Comparison of ENCODE assay signal across 17 cellular contexts in the genomic region with DNA sequence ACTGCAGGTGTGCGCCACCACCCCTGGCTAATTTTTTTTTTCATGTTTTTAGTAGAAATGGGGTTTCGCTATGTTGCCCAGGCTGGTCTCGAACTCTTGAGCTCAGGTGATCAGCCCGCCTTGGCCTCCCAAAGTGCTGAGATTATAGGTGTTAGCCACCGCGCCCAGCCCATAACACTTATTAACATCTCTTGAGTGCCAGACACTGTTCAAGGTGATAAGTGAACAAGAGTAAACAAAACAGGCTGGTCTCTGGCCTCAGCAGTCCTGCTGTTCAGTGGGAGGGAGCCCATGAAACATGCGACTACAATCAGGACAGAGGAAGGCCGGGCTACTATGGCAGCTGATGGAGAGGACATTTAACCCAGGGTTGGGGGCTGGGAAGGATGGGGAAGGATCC. TPM values are rescaled to one million over a fixed set of nuclear protein-coding genes. Genes with fewer than 3 reads are reported as not detected.
A peak's percentile ranks its signal among the peaks of the same experiment; 100 is the strongest.
DNase-seq lines count a peak whose midpoint lies in the region; ATAC-seq, FAIRE-seq and TF ChIP-seq lines count a peak whose summit lies in the region.
"Had no signal": no experiment of that assay in that cellular context is flagged by ENCODE, and none has a peak within 500 bp of the region (broad histone marks: within the 10 kb centered on the region; RNA-seq: fewer than 3 reads in every experiment).

No MANE protein-coding gene starts in this region.

- no peak for FAIRE-seq in pancreas (lab: Jason Lieb, UNC)
- FAIRE-seq: GM12892, GM18507, H1 had no signal

- 63 to 70% methylated on average over 8 of the region's 8 CpGs for WGBS in pancreas, 2 donors

- intact Hi-C loops in pancreas (cut with DNase I) = no loop called here

- H3K27me3 ChIP-seq in pancreas = no peaks in the 10 kb centered on the region
- H3K27me3 ChIP-seq: BLaER1 treated with 17β-estradiol and CSF1 and Interleukin-3, amounts not matched to agents 10 nM and 100 nM had no signal

- no peaks in the 10 kb centered on the region for H3K9me3 ChIP-seq in pancreas
- H3K9me3 ChIP-seq: BLaER1 treated with 17β-estradiol and CSF1 and Interleukin-3, amounts not matched to agents 10 nM and 100 nM had no signal

- ATAC-seq in pancreas = peak in 3 of 4 donors; percentile 50 to 71 (median 67)
- ATAC-seq in GM18873 (IDR thresholded peaks at IDR 0.05; ENCODE audit: low FRiP score, unreplicated experiment) = no peak
- ATAC-seq: CD8-positive, alpha-beta T cell had no signal

- no peak overlapping the region for H3K4me3 ChIP-seq in pancreas
- H3K4me3 ChIP-seq: BLaER1 treated with 17β-estradiol and CSF1 and Interleukin-3, amounts not matched to agents 10 nM and 100 nM had no signal

- TF ChIP-seq CTCF in pancreas (IDR thresholded peaks at IDR 0.05) = no peak

- DNase-seq in NCI-H748 (lab: John Stamatoyannopoulos, UW; ENCODE audit: unreplicated experiment) (peak; percentile 18), NCI-H748 treated with DMSO at 0.1 percent for 48 hours (lab: John Stamatoyannopoulos, UW) (no peak), NCI-H69 (lab: John Stamatoyannopoulos, UW) (peak; percentile 50), islet precursor cell (peak; percentile 26), pancreas (no peak), T-helper 1 cell (no peak)
- no peak for DNase-seq in activated naive CD4-positive, alpha-beta T cell treated with Interleukin-2 at 50 U/mL for 16 hours
- DNase-seq: CD8-positive, alpha-beta T cell; DMS 273 treated with DMSO at 0.1 percent for 48 hours; DMS79; GDM1; H9 had no signal

- no peaks in the 10 kb centered on the region for H3K36me3 ChIP-seq in pancreas
- H3K36me3 ChIP-seq: BLaER1 treated with 17β-estradiol and CSF1 and Interleukin-3, amounts not matched to agents 10 nM and 100 nM had no signal

- no peak overlapping the region for H3K27ac ChIP-seq in pancreas
- H3K27ac ChIP-seq: BLaER1 treated with 17β-estradiol and CSF1 and Interleukin-3, amounts not matched to agents 10 nM and 100 nM had no signal

- H3K4me1 ChIP-seq in pancreas = peaks cover 2 to 8% (median 4%) of the 10 kb centered on the region in 3 donors
- H3K4me1 ChIP-seq: BLaER1 treated with 17β-estradiol and CSF1 and Interleukin-3, amounts not matched to agents 10 nM and 100 nM had no signal

RNA-seq across cellular contexts. Expression of a gene that starts 42.3 kb away (rescaled TPM):
- total RNA-seq in pancreas = 10 to 100 TPM in 1 of 6 donors, 1 to 10 TPM in 5; 6.8 to 16.8 (median 9.0) TPM
- polyA plus RNA-seq in pancreas = 1 to 10 TPM; 4.3 to 6.4 TPM

Comparison
In these comparisons a context has a peak if more than half of its experiments do, and no peak if none do; other contexts are left out.
1. DNase-seq: peak in NCI-H748 (single experiment), NCI-H69 (single experiment) and islet precursor cell (single experiment); none in NCI-H748 treated with DMSO at 0.1 percent for 48 hours (single experiment), pancreas (0 of 6), T-helper 1 cell (0 of 5) and activated naive CD4-positive, alpha-beta T cell treated with Interleukin-2 at 50 U/mL for 16 hours (single experiment).